ENCODE assay signal across 1 cellular context in genomic region chr2:219916761-219917160, GRCh38.
A peak's percentile ranks its signal among the peaks of the same experiment; 100 is the strongest.
TF ChIP-seq lines count a peak whose summit lies in the region.

No MANE protein-coding gene starts in this region.

TF ChIP-seq in HepG2, 621 proteins besides CTCF, POLR2A, EP300 and RAD21 (continued from another document):
- TF ChIP-seq ZNF18 (CRISPR knock-in tag; IDR thresholded peaks at IDR 0.05; ENCODE audit: insufficient replicate concordance) (no peak), ZFP82 (CRISPR knock-in tag; IDR thresholded peaks at IDR 0.05; ENCODE audit: borderline replicate concordance) (no peak), CEBPB (IDR thresholded peaks at IDR 0.05; ENCODE audit: borderline replicate concordance, low read depth, low read length) (peak; percentile 15; the same call in 1 of the 2 replicates), ZNF407 (CRISPR knock-in tag; IDR thresholded peaks at IDR 0.05; ENCODE audit: not compliant biosample characterization) (no peak), BRF2 (CRISPR knock-in tag; IDR thresholded peaks at IDR 0.05) (no peak)
